Comparison of ENCODE assay signal across 1 cellular context in the genomic region with DNA sequence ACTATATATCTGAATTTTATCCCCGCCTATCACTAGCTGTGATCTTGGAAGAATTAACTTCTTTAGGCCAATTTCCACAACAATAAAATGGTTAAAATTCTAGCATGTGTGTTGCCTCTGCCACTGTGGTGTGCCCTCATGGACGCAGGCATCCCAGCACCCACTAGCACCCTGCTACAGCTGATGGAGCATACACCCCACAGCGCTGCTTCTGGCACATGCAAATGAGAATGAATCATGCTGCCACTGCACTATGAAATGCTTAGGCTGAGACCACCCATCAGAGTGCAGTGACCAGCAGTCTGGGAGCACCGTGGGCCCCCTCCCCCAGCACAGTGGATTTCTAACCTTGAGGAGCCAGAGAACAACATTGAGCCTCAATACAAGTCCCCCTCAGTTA.
TF ChIP-seq lines count a peak whose summit lies in the region.

No MANE protein-coding gene starts in this region.

TF ChIP-seq in H1, 55 proteins besides CTCF, POLR2A, EP300 and RAD21:
- TF ChIP-seq JUND (IDR thresholded peaks at IDR 0.05; ENCODE audit: low read length) = no peak
- no peak for TF ChIP-seq BRCA1 (IDR thresholded peaks at IDR 0.05; ENCODE audit: low read depth, low read length)
- TF ChIP-seq SAP30 (IDR thresholded peaks at IDR 0.05; ENCODE audit: insufficient read depth, insufficient replicate concordance, low read length) = no peak
- no peak for TF ChIP-seq NANOG (IDR thresholded peaks at IDR 0.05; ENCODE audit: insufficient read depth, low read depth, low read length, poor library complexity, severe bottlenecking)
